In genomic region chr9:36797471-36798220, GRCh38 we compare ENCODE assay signal across 11 cellular contexts.
DNase-seq lines count a peak whose midpoint lies in the region; ATAC-seq and TF ChIP-seq lines count a peak whose summit lies in the region.
"Had no signal": no experiment of that assay in that cellular context is flagged by ENCODE, and none has a peak within 500 bp of the region (broad histone marks: within the 10 kb centered on the region; RNA-seq: fewer than 3 reads in every experiment).

No MANE protein-coding gene starts in this region.

- WGBS in IMR-90 (ENCODE audit: extremely low coverage in 2 of 2, insufficient read length in 1 of 2), 2 experiments, result 18% methylated on average over 3 of the region's 17 CpGs; no CpG with 5 or more reads in 1 of the 2 experiments

- H3K14ac ChIP-seq in IMR-90 (replicated peaks; ENCODE audit: low read depth, low read length), result no peak overlapping the region

- H2BK5ac ChIP-seq in IMR-90 (ENCODE audit: low read depth, low read length, poor library complexity, severe bottlenecking), result no peak overlapping the region

- dilution Hi-C loops in IMR-90 (cut with HindIII; ENCODE audit: low sequenced_read_pairs, unreplicated experiment), result no loop called here

- CTCF ChIA-PET in IMR-90 (lab: Yijun Ruan, JAX), result no interaction called here

- no peak for TF ChIP-seq RAD21 in IMR-90 (IDR thresholded peaks at IDR 0.05; ENCODE audit: low read length)

- H3K27me3 Mint-ChIP-seq in nephron progenitor cell (ENCODE audit: low read depth, poor library complexity), result peaks cover 28% of the 10 kb centered on the region

- H3K9me3 ChIP-seq in IMR-90 (ENCODE audit: control insufficient read depth, insufficient read depth, low read length), result peaks cover 6% of the 10 kb centered on the region; the same call in 1 of the 2 replicates
- no peaks in the 10 kb centered on the region for H3K9me3 ChIP-seq in uterus

- H3K27me3 ChIP-seq in IMR-90 (ENCODE audit: control insufficient read depth, insufficient read depth, low read length) (peaks cover 6% of the 10 kb centered on the region; the same call in 1 of the 2 replicates), uterus (no peaks in the 10 kb centered on the region)
- H3K27me3 ChIP-seq: BLaER1 treated with 17β-estradiol and CSF1 and Interleukin-3, amounts not matched to agents 10 nM and 100 nM had no signal

- no peak overlapping the region for H3K4me3 ChIP-seq in IMR-90 (ENCODE audit: insufficient read depth, low read depth, low read length)
- H3K4me3 ChIP-seq in uterus, result no peak overlapping the region
- H3K4me3 ChIP-seq: BLaER1 treated with 17β-estradiol and CSF1 and Interleukin-3, amounts not matched to agents 10 nM and 100 nM had no signal

- H4K5ac ChIP-seq in IMR-90 (ENCODE audit: low read depth, low read length), result no peak overlapping the region

- no peak overlapping the region for H3K18ac ChIP-seq in IMR-90 (ENCODE audit: low read depth, low read length)

- H2BK20ac ChIP-seq in IMR-90 (ENCODE audit: low read depth, low read length), result no peak overlapping the region

- H3K27ac ChIP-seq in IMR-90 (ENCODE audit: insufficient read depth, low read length) (no peak overlapping the region), caudate nucleus (ENCODE audit: low read depth, low read length) (peak overlapping the region; percentile 71), substantia nigra (ENCODE audit: low read depth, low read length, poor library complexity, severe bottlenecking) (peak overlapping the region; percentile 60), uterus (no peak overlapping the region)
- H3K27ac ChIP-seq: BLaER1 treated with 17β-estradiol and CSF1 and Interleukin-3, amounts not matched to agents 10 nM and 100 nM had no signal

- no peaks in the 10 kb centered on the region for H4K20me1 ChIP-seq in IMR-90 (ENCODE audit: insufficient read depth, low read length)
- H4K20me1 ChIP-seq: BLaER1 treated with 17β-estradiol and CSF1 and Interleukin-3, amounts not matched to agents 10 nM and 100 nM had no signal

- no peak overlapping the region for H2AK5ac ChIP-seq in IMR-90 (ENCODE audit: low read depth, low read length)

- BruUV-seq in IMR-90 (replicated peaks; lab: Mats Ljungman, UMichigan), result no TSS peak

- DNase-seq in IMR-90, result no peak
- DNase-seq in caudate nucleus (lab: John Stamatoyannopoulos, UW), result no peak
- DNase-seq in nephron progenitor cell, result no peak
- no peak for DNase-seq in substantia nigra (lab: John Stamatoyannopoulos, UW)
- no peak for DNase-seq in HuH-7.5 (ENCODE audit: low spot score)
- DNase-seq in uterus, result no peak
- DNase-seq: CD8-positive, alpha-beta T cell; H9 had no signal

- intact Hi-C loops in IMR-90 (cut with micrococcal nuclease) (no loop called here), uterus (cut with DNase I; ENCODE audit: low total_unique reads) (no loop called here)

- no peak overlapping the region for H3K4me3 Mint-ChIP-seq in nephron progenitor cell
- H3K4me3 Mint-ChIP-seq: B cell; CD8-positive, alpha-beta T cell; H9 had no signal

- H2BK120ac ChIP-seq in IMR-90 (ENCODE audit: low read depth, low read length), result no peak overlapping the region

- TF ChIP-seq POLR2A in IMR-90 (IDR thresholded peaks at IDR 0.05; ENCODE audit: low read depth, low read length) (no peak), uterus (IDR thresholded peaks at IDR 0.05) (no peak)

- no peak overlapping the region for H3K4me2 ChIP-seq in IMR-90 (ENCODE audit: low read depth, low read length)
- H3K4me2 ChIP-seq: BLaER1 treated with 17β-estradiol and CSF1 and Interleukin-3, amounts not matched to agents 10 nM and 100 nM had no signal

- no peak overlapping the region for H4K91ac ChIP-seq in IMR-90 (ENCODE audit: insufficient read depth, low read depth, low read length)

- ATAC-seq in IMR-90 (ENCODE audit: low read depth) (no peak), GM21390 (IDR thresholded peaks at IDR 0.05; ENCODE audit: unreplicated experiment) (no peak)
- ATAC-seq: CD8-positive, alpha-beta T cell had no signal

- no peak overlapping the region for H3K23ac ChIP-seq in IMR-90 (ENCODE audit: low read depth, low read length)

- no peaks in the 10 kb centered on the region for H3K36me3 ChIP-seq in IMR-90 (ENCODE audit: control insufficient read depth, insufficient read depth, low read length)
- no peaks in the 10 kb centered on the region for H3K36me3 ChIP-seq in uterus
- H3K36me3 ChIP-seq: BLaER1 treated with 17β-estradiol and CSF1 and Interleukin-3, amounts not matched to agents 10 nM and 100 nM had no signal

- no peak overlapping the region for H3K4ac ChIP-seq in IMR-90 (ENCODE audit: low read depth, low read length)

- peaks cover 12% of the 10 kb centered on the region for H3K9me3 Mint-ChIP-seq in nephron progenitor cell

- H3K9me1 ChIP-seq in IMR-90 (ENCODE audit: insufficient read depth, low read length), result no peaks in the 10 kb centered on the region

- POLR2A ChIA-PET in IMR-90 (lab: Charles Lee; ENCODE audit: unreplicated experiment), result no interaction called here

- TF ChIP-seq CTCF in IMR-90 (conservative IDR thresholded peaks at IDR 0.05; ENCODE audit: low read depth, low read length) (no peak), nephron progenitor cell (IDR thresholded peaks at IDR 0.05) (no peak), uterus (IDR thresholded peaks at IDR 0.05) (no peak)

- in situ Hi-C loops in IMR-90 (cut with MboI; ENCODE audit: low sequenced_read_pairs), result no loop called here

- H2BK15ac ChIP-seq in IMR-90 (ENCODE audit: low read depth, low read length), result no peak overlapping the region

- H3K79me1 ChIP-seq in IMR-90 (ENCODE audit: low read depth in 1 of 2, low read length in 2 of 2), result no peaks in the 10 kb centered on the region

- no peak overlapping the region for H4K8ac ChIP-seq in IMR-90 (ENCODE audit: low read depth in 2 of 2, low read length in 2 of 2)

- H3K56ac ChIP-seq in IMR-90 (ENCODE audit: extremely low read depth, insufficient read depth, low read length), result no peak overlapping the region

- H3K36me3 Mint-ChIP-seq in nephron progenitor cell (ENCODE audit: low read depth), result no peaks in the 10 kb centered on the region
- H3K36me3 Mint-ChIP-seq: CD8-positive, alpha-beta T cell had no signal

- H2AK9ac ChIP-seq in IMR-90 (replicated peaks; ENCODE audit: low read depth, low read length, poor library complexity), result no peak overlapping the region

- peaks cover 17% of the 10 kb centered on the region for H3K4me1 Mint-ChIP-seq in nephron progenitor cell
- H3K4me1 Mint-ChIP-seq: B cell had no signal

- no peak overlapping the region for H3K9ac ChIP-seq in IMR-90 (ENCODE audit: low read depth, low read length)
- H3K9ac ChIP-seq: BLaER1 treated with 17β-estradiol and CSF1 and Interleukin-3, amounts not matched to agents 10 nM and 100 nM had no signal

- H3K4me1 ChIP-seq in IMR-90 (ENCODE audit: control insufficient read depth, insufficient read depth, low read length), result no peaks in the 10 kb centered on the region
- H3K4me1 ChIP-seq in uterus, result no peaks in the 10 kb centered on the region

- peak overlapping the region; percentile 20 for H3K27ac Mint-ChIP-seq in nephron progenitor cell
- H3K27ac Mint-ChIP-seq: B cell; CD8-positive, alpha-beta T cell; H9 had no signal

- peak overlapping the region; percentile 23 for H2AFZ ChIP-seq in IMR-90 (replicated peaks; ENCODE audit: low read length, poor library complexity)

TF ChIP-seq in IMR-90, 13 proteins besides CTCF, POLR2A, EP300 and RAD21:
- no peak for TF ChIP-seq FOS (IDR thresholded peaks at IDR 0.05; ENCODE audit: low read depth, low read length)
- TF ChIP-seq BHLHE40 (IDR thresholded peaks at IDR 0.05; ENCODE audit: low read depth, low read length), result no peak
- TF ChIP-seq MXI1 (IDR thresholded peaks at IDR 0.05; ENCODE audit: borderline replicate concordance, low read depth, low read length), result no peak
- no peak for TF ChIP-seq NFE2L2 (IDR thresholded peaks at IDR 0.05; ENCODE audit: low read depth, low read length)
- no peak for TF ChIP-seq RCOR1 (IDR thresholded peaks at IDR 0.05; ENCODE audit: insufficient replicate concordance, low read length)
- no peak for TF ChIP-seq ELK1 (IDR thresholded peaks at IDR 0.05; ENCODE audit: borderline replicate concordance, low read depth, low read length)
- TF ChIP-seq CEBPB (IDR thresholded peaks at IDR 0.05; ENCODE audit: low read depth, low read length), result no peak
- no peak for TF ChIP-seq CHD1 (IDR thresholded peaks at IDR 0.05; ENCODE audit: low read depth, low read length)
- no peak for TF ChIP-seq MAFK (IDR thresholded peaks at IDR 0.05; ENCODE audit: low read depth, low read length)
- no peak for TF ChIP-seq MAZ (IDR thresholded peaks at IDR 0.05; ENCODE audit: borderline replicate concordance, low read depth, low read length)
- no peak for TF ChIP-seq RFX5 (IDR thresholded peaks at IDR 0.05; ENCODE audit: low read depth, low read length)
- TF ChIP-seq USF2 (IDR thresholded peaks at IDR 0.05; ENCODE audit: low read depth, low read length), result no peak

Comparison
In these comparisons a context has a peak if more than half of its experiments do, and no peak if none do; other contexts are left out.
1. H3K27ac ChIP-seq: peak in caudate nucleus (single experiment) and substantia nigra (single experiment); none in IMR-90 (single experiment) and uterus (0 of 2).